20 cellular contexts compared by ENCODE assay signal in the genomic region with DNA sequence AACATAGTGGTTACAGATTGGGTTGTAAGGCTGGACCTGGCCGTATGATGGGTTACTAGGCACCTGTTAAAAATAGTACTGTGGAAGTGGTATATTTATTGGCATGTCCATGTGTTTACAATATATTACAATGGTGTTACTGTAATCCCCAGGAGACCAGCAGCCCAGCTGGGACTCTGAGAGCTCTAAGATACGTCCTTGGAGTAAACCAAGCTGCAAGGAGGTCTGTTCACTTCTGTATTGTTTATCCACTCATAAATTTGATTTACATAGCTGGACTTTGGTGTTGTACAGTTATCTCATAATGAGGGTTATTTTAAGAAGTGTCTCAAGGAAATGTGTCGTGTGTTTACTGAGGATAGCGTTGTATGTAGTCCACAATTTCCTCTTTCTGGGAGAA.
DNase-seq lines count a peak whose midpoint lies in the region; ATAC-seq lines count a peak whose summit lies in the region.
"Had no signal": no experiment of that assay in that cellular context is flagged by ENCODE, and none has a peak within 500 bp of the region (broad histone marks: within the 10 kb centered on the region; RNA-seq: fewer than 3 reads in every experiment).

No MANE protein-coding gene starts in this region.

- no peak overlapping the region for H3K9ac ChIP-seq in BLaER1 treated with 17β-estradiol and CSF1 and Interleukin-3, amounts not matched to agents 10 nM and 100 nM
- H3K9ac ChIP-seq: GM23248 had no signal

- no peaks in the 10 kb centered on the region for H3K27me3 ChIP-seq in BLaER1 treated with 17β-estradiol and CSF1 and Interleukin-3, amounts not matched to agents 10 nM and 100 nM

- peaks cover 0 to 12% (median 0%) of the 10 kb centered on the region in 11 experiments; a peak in 5 of 22 replicates for H3K9me3 ChIP-seq in BLaER1 treated with 17β-estradiol and CSF1 and Interleukin-3, amounts not matched to agents 10 nM and 100 nM (replicated peaks in 1 of 11)
- no peaks in the 10 kb centered on the region for H3K9me3 ChIP-seq in KOPT-K1 (ENCODE audit: insufficient read depth, low read length, poor library complexity, severe bottlenecking)
- H3K9me3 ChIP-seq: A549 had no signal

- intact Hi-C loops in left colon (cut with DNase I, micrococcal nuclease): no loop called here

- peaks cover 24 to 51% (median 39%) of the 10 kb centered on the region in 10 experiments for H3K4me1 ChIP-seq in BLaER1 treated with 17β-estradiol and CSF1 and Interleukin-3, amounts not matched to agents 10 nM and 100 nM

- no peak overlapping the region for H3K4me3 ChIP-seq in BLaER1 treated with 17β-estradiol and CSF1 and Interleukin-3, amounts not matched to agents 10 nM and 100 nM
- H3K4me3 ChIP-seq: A549, GM23248 had no signal

- no peak overlapping the region for H3K27ac ChIP-seq in BLaER1 treated with 17β-estradiol and CSF1 and Interleukin-3, amounts not matched to agents 10 nM and 100 nM
- peak overlapping the region; percentile 14 for H3K27ac ChIP-seq in KOPT-K1 (ENCODE audit: low read depth, low read length, poor library complexity, severe bottlenecking)
- H3K27ac ChIP-seq: A549, GM23248 had no signal

- peak; percentile 7 for DNase-seq in OCI-M1 (lab: John Stamatoyannopoulos, UW)
- no peak for DNase-seq in left colon
- no peak for DNase-seq in UCSD-AML1 (lab: John Stamatoyannopoulos, UW; ENCODE audit: unreplicated experiment)
- DNase-seq in activated gamma-delta T cell treated with Interleukin-2 at 50 U/mL for 16 hours: no peak
- DNase-seq: CD4-positive, alpha-beta T cell; COR-L47; DMS79 treated with DMSO at 0.1 percent for 48 hours; GM23248; HCEC 1CT; Kasumi-1; MM.1S; NCI-H1105; NCI-H146; NCI-H2029; T-helper 17 cell had no signal

- H4K20me1 ChIP-seq in BLaER1 treated with 17β-estradiol and CSF1 and Interleukin-3, amounts not matched to agents 10 nM and 100 nM: peaks cover 63 to 98% (median 80%) of the 10 kb centered on the region in 11 experiments; a peak in 21 of 22 replicates

- H3K4me2 ChIP-seq in BLaER1 treated with 17β-estradiol and CSF1 and Interleukin-3, amounts not matched to agents 10 nM and 100 nM: peak overlapping the region; percentile 44 to 77 (median 59)
- H3K4me2 ChIP-seq: A549 had no signal

- peaks cover 0 to 22% (median 4%) of the 10 kb centered on the region in 11 experiments; a peak in 8 of 22 replicates for H3K36me3 ChIP-seq in BLaER1 treated with 17β-estradiol and CSF1 and Interleukin-3, amounts not matched to agents 10 nM and 100 nM
- H3K36me3 ChIP-seq in KOPT-K1 (ENCODE audit: insufficient read depth, low read length): no peaks in the 10 kb centered on the region

- ATAC-seq in left colon: peak; percentile 70
- ATAC-seq in HG03432 (IDR thresholded peaks at IDR 0.05; ENCODE audit: unreplicated experiment): no peak
- ATAC-seq in GM21737 (IDR thresholded peaks at IDR 0.05; ENCODE audit: unreplicated experiment): no peak
- ATAC-seq: A549, T-helper 17 cell had no signal
